ENCODE assay signal across 19 cellular contexts in genomic region chr11:95659088-95659487, GRCh38.
DNase-seq lines count a peak whose midpoint lies in the region; ATAC-seq lines count a peak whose summit lies in the region.
"Had no signal": no experiment of that assay in that cellular context is flagged by ENCODE, and none has a peak within 500 bp of the region (broad histone marks: within the 10 kb centered on the region; RNA-seq: fewer than 3 reads in every experiment).

No MANE protein-coding gene starts in this region.

- no peak for DNase-seq in activated naive CD8-positive, alpha-beta T cell treated with anti-CD3 and anti-CD28 coated beads for 36 hours
- peak; percentile 9 for DNase-seq in amniotic stem cell (lab: John Stamatoyannopoulos, UW)
- DNase-seq in iris pigment epithelial cell (ENCODE audit: low read depth): peak; percentile 40
- DNase-seq in GM03348 (ENCODE audit: low spot score): no peak
- no peak for DNase-seq in HuH-7.5 (ENCODE audit: low spot score)
- no peak for DNase-seq in SW480 (ENCODE audit: low spot score)
- DNase-seq: activated CD4-positive, alpha-beta T cell treated with anti-CD3 and anti-CD28 coated beads, Interleukin-2, amount 50 U/mL, for 1 hour; activated naive CD4-positive, alpha-beta T cell treated with anti-CD3 and anti-CD28 coated beads, Interleukin-2, amount 50 U/mL, for 16 hours; activated T-cell treated with anti-CD3 and anti-CD28 coated beads for 4 hours; CD8-positive, alpha-beta T cell; DMS79 treated with DMSO at 0.1 percent for 48 hours; islet precursor cell; MV-4-11; NCI-H1930; spleen had no signal

- peak overlapping the region; percentile 4 for H3K27ac Mint-ChIP-seq in activated naive CD8-positive, alpha-beta T cell
- no peak overlapping the region for H3K27ac Mint-ChIP-seq in activated naive CD8-positive, alpha-beta T cell treated with anti-CD3 and anti-CD28 coated beads for 36 hours
- no peak overlapping the region for H3K27ac Mint-ChIP-seq in stimulated activated memory B cell treated with anti-CD40 and anti-IgM and Interleukin-4, amounts not matched to agents 10 μg/mL and 1 μg/mL and 100 μg/mL, for 72 hours
- H3K27ac Mint-ChIP-seq: CD8-positive, alpha-beta T cell; progenitor cell of endocrine pancreas had no signal

- H3K4me3 Mint-ChIP-seq in activated naive CD8-positive, alpha-beta T cell: no peak overlapping the region
- no peak overlapping the region for H3K4me3 Mint-ChIP-seq in activated naive CD8-positive, alpha-beta T cell treated with anti-CD3 and anti-CD28 coated beads for 36 hours
- H3K4me3 Mint-ChIP-seq in stimulated activated memory B cell treated with anti-CD40 and anti-IgM and Interleukin-4, amounts not matched to agents 10 μg/mL and 1 μg/mL and 100 μg/mL, for 72 hours: no peak overlapping the region
- H3K4me3 Mint-ChIP-seq: CD8-positive, alpha-beta T cell had no signal

- H3K27me3 Mint-ChIP-seq in activated naive CD8-positive, alpha-beta T cell: no peaks in the 10 kb centered on the region
- H3K27me3 Mint-ChIP-seq in activated naive CD8-positive, alpha-beta T cell treated with anti-CD3 and anti-CD28 coated beads for 36 hours: no peaks in the 10 kb centered on the region
- no peaks in the 10 kb centered on the region for H3K27me3 Mint-ChIP-seq in stimulated activated memory B cell treated with anti-CD40 and anti-IgM and Interleukin-4, amounts not matched to agents 10 μg/mL and 1 μg/mL and 100 μg/mL, for 72 hours
- H3K27me3 Mint-ChIP-seq: progenitor cell of endocrine pancreas had no signal

- no peaks in the 10 kb centered on the region for H3K9me3 Mint-ChIP-seq in activated naive CD8-positive, alpha-beta T cell (ENCODE audit: low read depth)
- H3K9me3 Mint-ChIP-seq in activated naive CD8-positive, alpha-beta T cell treated with anti-CD3 and anti-CD28 coated beads for 36 hours: peaks cover 6% of the 10 kb centered on the region
- H3K9me3 Mint-ChIP-seq in stimulated activated memory B cell treated with anti-CD40 and anti-IgM and Interleukin-4, amounts not matched to agents 10 μg/mL and 1 μg/mL and 100 μg/mL, for 72 hours: no peaks in the 10 kb centered on the region
- H3K9me3 Mint-ChIP-seq: CD8-positive, alpha-beta T cell had no signal

- H3K4me1 Mint-ChIP-seq in activated naive CD8-positive, alpha-beta T cell (ENCODE audit: low read depth): peaks cover 31% of the 10 kb centered on the region
- H3K4me1 Mint-ChIP-seq in activated naive CD8-positive, alpha-beta T cell treated with anti-CD3 and anti-CD28 coated beads for 36 hours: peaks cover 34% of the 10 kb centered on the region
- peaks cover 6% of the 10 kb centered on the region for H3K4me1 Mint-ChIP-seq in stimulated activated memory B cell treated with anti-CD40 and anti-IgM and Interleukin-4, amounts not matched to agents 10 μg/mL and 1 μg/mL and 100 μg/mL, for 72 hours

- no peak for ATAC-seq in stimulated activated memory B cell treated with anti-CD40 and anti-IgM and Interleukin-4, amounts not matched to agents 10 μg/mL and 1 μg/mL and 100 μg/mL, for 72 hours
- ATAC-seq: A549; CD8-positive, alpha-beta T cell had no signal

- H3K36me3 Mint-ChIP-seq in activated naive CD8-positive, alpha-beta T cell: peaks cover 3% of the 10 kb centered on the region
- peaks cover 10% of the 10 kb centered on the region for H3K36me3 Mint-ChIP-seq in activated naive CD8-positive, alpha-beta T cell treated with anti-CD3 and anti-CD28 coated beads for 36 hours
- no peaks in the 10 kb centered on the region for H3K36me3 Mint-ChIP-seq in stimulated activated memory B cell treated with anti-CD40 and anti-IgM and Interleukin-4, amounts not matched to agents 10 μg/mL and 1 μg/mL and 100 μg/mL, for 72 hours
- H3K36me3 Mint-ChIP-seq: CD8-positive, alpha-beta T cell had no signal

Comparison
In these comparisons a context has a peak if more than half of its experiments do, and no peak if none do; other contexts are left out.
1. DNase-seq: peak in amniotic stem cell (single experiment) and iris pigment epithelial cell (single experiment); none in activated naive CD8-positive, alpha-beta T cell treated with anti-CD3 and anti-CD28 coated beads for 36 hours (single experiment), GM03348 (single experiment), HuH-7.5 (single experiment) and SW480 (single experiment).